In the genomic region with DNA sequence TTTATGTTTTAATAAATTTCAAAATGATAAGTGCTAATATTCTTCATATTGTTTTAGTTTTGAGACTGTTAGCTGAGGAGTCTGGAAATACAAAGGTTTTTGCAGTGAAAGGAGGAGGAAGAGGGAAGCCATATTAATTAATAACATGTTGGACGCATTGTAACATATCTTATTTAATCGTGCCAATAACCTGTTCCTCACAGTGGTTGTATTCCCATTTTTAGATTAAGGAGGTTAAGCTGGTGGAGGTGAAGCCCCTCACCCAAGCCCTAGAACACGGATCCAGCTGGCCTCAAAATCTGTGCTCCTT, we compare ENCODE assay signal across 19 cellular contexts.
"Had no signal": no experiment of that assay in that cellular context is flagged by ENCODE, and none has a peak within 500 bp of the region (broad histone marks: within the 10 kb centered on the region; RNA-seq: fewer than 3 reads in every experiment).

No MANE protein-coding gene starts in this region.

- H3K9me3 Mint-ChIP-seq: activated CD4-positive, alpha-beta memory T cell treated with anti-CD3 and anti-CD28 coated beads for 36 hours; activated CD4-positive, alpha-beta T cell treated with anti-CD3 and anti-CD28 coated beads, Interleukin-2, amount 10 ng/mL, durations not matched to agents 24 days and 14 days; activated naive CD4-positive, alpha-beta T cell treated with anti-CD3 and anti-CD28 coated beads, Interleukin-2, amount 50 U/mL, for 24 hours; activated naive CD8-positive, alpha-beta T cell treated with anti-CD3 and anti-CD28 coated beads, Interleukin-2, amount 50 U/mL, for 24 hours; activated T-helper 2 cell treated with anti-CD3 and anti-CD28 coated beads, Interferon-gamma antibody, Interleukin-2, Interleukin-4, amounts not matched to agents 10 μg/mL and 5 μg/mL and 100 μg/mL, durations not matched to agents 14 hours and 24 hours and 36 hours; neural crest cell; stimulated activated effector memory CD8-positive, alpha-beta T cell treated with anti-CD3 and anti-CD28 coated beads, Interleukin-12 subunit alpha, Interleukin-12 subunit beta, amount 100 ng/mL, for 72 hours; stimulated activated naive CD8-positive, alpha-beta T cell treated with anti-CD3 and anti-CD28 coated beads, Interleukin-15, Interleukin-2, amounts not matched to agents 100 ng/mL and 50 ng/mL, for 24 hours had no signal

- H3K4me3 Mint-ChIP-seq: activated CD4-positive, alpha-beta memory T cell treated with anti-CD3 and anti-CD28 coated beads for 36 hours; activated CD4-positive, alpha-beta T cell treated with anti-CD3 and anti-CD28 coated beads, Interleukin-2, amount 10 ng/mL, durations not matched to agents 24 days and 14 days; activated naive CD4-positive, alpha-beta T cell treated with anti-CD3 and anti-CD28 coated beads, Interleukin-2, amount 50 U/mL, for 24 hours; activated naive CD8-positive, alpha-beta T cell treated with anti-CD3 and anti-CD28 coated beads, Interleukin-2, amount 50 U/mL, for 24 hours; neural crest cell; stimulated activated effector memory CD8-positive, alpha-beta T cell treated with anti-CD3 and anti-CD28 coated beads, Interleukin-12 subunit alpha, Interleukin-12 subunit beta, amount 100 ng/mL, for 72 hours; stimulated activated naive CD8-positive, alpha-beta T cell treated with anti-CD3 and anti-CD28 coated beads, Interleukin-15, Interleukin-2, amounts not matched to agents 100 ng/mL and 50 ng/mL, for 24 hours had no signal

- DNase-seq: activated CD4-positive, alpha-beta memory T cell treated with anti-CD3 and anti-CD28 coated beads for 36 hours; activated CD4-positive, CD25-positive, alpha-beta regulatory T cell treated with anti-CD3 and anti-CD28 coated beads, Interleukin-2, amount 50 U/mL, for 72 hours; activated naive CD8-positive, alpha-beta T cell treated with anti-CD3 and anti-CD28 coated beads, Interleukin-2, amount 50 U/mL, for 24 hours; activated T-cell treated with anti-CD3 and anti-CD28 coated beads, Interleukin-2, amount 50 U/mL, for 48 hours; islet precursor cell; pancreas; WERI-Rb-1 had no signal

- H3K27ac ChIP-seq: breast epithelium, hepatocyte, pancreas, prostate gland, skin epidermis, thoracic aorta, uterus, WERI-Rb-1 had no signal

- H3K36me3 Mint-ChIP-seq: activated CD4-positive, alpha-beta memory T cell treated with anti-CD3 and anti-CD28 coated beads for 36 hours; activated naive CD4-positive, alpha-beta T cell treated with anti-CD3 and anti-CD28 coated beads, Interleukin-2, amount 50 U/mL, for 24 hours; stimulated activated effector memory CD8-positive, alpha-beta T cell treated with anti-CD3 and anti-CD28 coated beads, Interleukin-12 subunit alpha, Interleukin-12 subunit beta, amount 100 ng/mL, for 72 hours had no signal

- H3K4me1 Mint-ChIP-seq: activated CD4-positive, alpha-beta T cell treated with anti-CD3 and anti-CD28 coated beads, Interleukin-2, amount 10 ng/mL, durations not matched to agents 24 days and 14 days; activated naive CD4-positive, alpha-beta T cell treated with anti-CD3 and anti-CD28 coated beads, Interleukin-2, amount 50 U/mL, for 24 hours; activated naive CD8-positive, alpha-beta T cell treated with anti-CD3 and anti-CD28 coated beads, Interleukin-2, amount 50 U/mL, for 24 hours; stimulated activated effector memory CD8-positive, alpha-beta T cell treated with anti-CD3 and anti-CD28 coated beads, Interleukin-12 subunit alpha, Interleukin-12 subunit beta, amount 100 ng/mL, for 72 hours had no signal

- H3K27ac Mint-ChIP-seq: activated CD4-positive, alpha-beta memory T cell treated with anti-CD3 and anti-CD28 coated beads for 36 hours; activated CD4-positive, alpha-beta T cell treated with anti-CD3 and anti-CD28 coated beads, Interleukin-2, amount 10 ng/mL, durations not matched to agents 24 days and 14 days; activated naive CD4-positive, alpha-beta T cell treated with anti-CD3 and anti-CD28 coated beads, Interleukin-2, amount 50 U/mL, for 24 hours; activated naive CD8-positive, alpha-beta T cell treated with anti-CD3 and anti-CD28 coated beads, Interleukin-2, amount 50 U/mL, for 24 hours; activated T-helper 2 cell treated with anti-CD3 and anti-CD28 coated beads, Interferon-gamma antibody, Interleukin-2, Interleukin-4, amounts not matched to agents 10 μg/mL and 5 μg/mL and 100 μg/mL, durations not matched to agents 14 hours and 24 hours and 36 hours; stimulated activated effector memory CD8-positive, alpha-beta T cell treated with anti-CD3 and anti-CD28 coated beads, Interleukin-12 subunit alpha, Interleukin-12 subunit beta, amount 100 ng/mL, for 72 hours; stimulated activated naive CD8-positive, alpha-beta T cell treated with anti-CD3 and anti-CD28 coated beads, Interleukin-15, Interleukin-2, amounts not matched to agents 100 ng/mL and 50 ng/mL, for 24 hours had no signal
